1 cellular context compared by ENCODE assay signal in genomic region chr1:40819101-40819500, GRCh38.
TF ChIP-seq lines count a peak whose summit lies in the region.

No MANE protein-coding gene starts in this region.

TF ChIP-seq in WTC11, 78 proteins besides CTCF, POLR2A, EP300 and RAD21 (continued from another document):
- TF ChIP-seq, protein P1, sequence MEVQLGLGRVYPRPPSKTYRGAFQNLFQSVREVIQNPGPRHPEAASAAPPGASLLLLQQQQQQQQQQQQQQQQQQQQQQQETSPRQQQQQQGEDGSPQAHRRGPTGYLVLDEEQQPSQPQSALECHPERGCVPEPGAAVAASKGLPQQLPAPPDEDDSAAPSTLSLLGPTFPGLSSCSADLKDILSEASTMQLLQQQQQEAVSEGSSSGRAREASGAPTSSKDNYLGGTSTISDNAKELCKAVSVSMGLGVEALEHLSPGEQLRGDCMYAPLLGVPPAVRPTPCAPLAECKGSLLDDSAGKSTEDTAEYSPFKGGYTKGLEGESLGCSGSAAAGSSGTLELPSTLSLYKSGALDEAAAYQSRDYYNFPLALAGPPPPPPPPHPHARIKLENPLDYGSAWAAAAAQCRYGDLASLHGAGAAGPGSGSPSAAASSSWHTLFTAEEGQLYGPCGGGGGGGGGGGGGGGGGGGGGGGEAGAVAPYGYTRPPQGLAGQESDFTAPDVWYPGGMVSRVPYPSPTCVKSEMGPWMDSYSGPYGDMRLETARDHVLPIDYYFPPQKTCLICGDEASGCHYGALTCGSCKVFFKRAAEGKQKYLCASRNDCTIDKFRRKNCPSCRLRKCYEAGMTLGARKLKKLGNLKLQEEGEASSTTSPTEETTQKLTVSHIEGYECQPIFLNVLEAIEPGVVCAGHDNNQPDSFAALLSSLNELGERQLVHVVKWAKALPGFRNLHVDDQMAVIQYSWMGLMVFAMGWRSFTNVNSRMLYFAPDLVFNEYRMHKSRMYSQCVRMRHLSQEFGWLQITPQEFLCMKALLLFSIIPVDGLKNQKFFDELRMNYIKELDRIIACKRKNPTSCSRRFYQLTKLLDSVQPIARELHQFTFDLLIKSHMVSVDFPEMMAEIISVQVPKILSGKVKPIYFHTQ (CRISPR knock-in tag; IDR thresholded peaks at IDR 0.05): no peak
- TF ChIP-seq ATF2 (CRISPR knock-in tag; IDR thresholded peaks at IDR 0.05; ENCODE audit: borderline replicate concordance, low read depth) (no peak), ZNF263 (CRISPR knock-in tag; IDR thresholded peaks at IDR 0.05; ENCODE audit: low read depth) (no peak), ZNF671 (CRISPR knock-in tag; IDR thresholded peaks at IDR 0.05) (no peak), NFATC4 (CRISPR knock-in tag; IDR thresholded peaks at IDR 0.05) (no peak), GRHL2 (CRISPR knock-in tag; IDR thresholded peaks at IDR 0.05; ENCODE audit: insufficient replicate concordance, severe bottlenecking) (no peak), ETV6 (CRISPR knock-in tag; IDR thresholded peaks at IDR 0.05) (no peak), ATF1 (CRISPR knock-in tag; IDR thresholded peaks at IDR 0.05) (no peak), ESRRA (CRISPR knock-in tag; IDR thresholded peaks at IDR 0.05; ENCODE audit: borderline replicate concordance) (no peak), FOXP1 (CRISPR knock-in tag; IDR thresholded peaks at IDR 0.05; ENCODE audit: borderline replicate concordance) (no peak)
- TF ChIP-seq, protein P2, sequence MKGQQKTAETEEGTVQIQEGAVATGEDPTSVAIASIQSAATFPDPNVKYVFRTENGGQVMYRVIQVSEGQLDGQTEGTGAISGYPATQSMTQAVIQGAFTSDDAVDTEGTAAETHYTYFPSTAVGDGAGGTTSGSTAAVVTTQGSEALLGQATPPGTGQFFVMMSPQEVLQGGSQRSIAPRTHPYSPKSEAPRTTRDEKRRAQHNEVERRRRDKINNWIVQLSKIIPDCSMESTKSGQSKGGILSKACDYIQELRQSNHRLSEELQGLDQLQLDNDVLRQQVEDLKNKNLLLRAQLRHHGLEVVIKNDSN (CRISPR knock-in tag; IDR thresholded peaks at IDR 0.05): no peak
- TF ChIP-seq, protein P3, sequence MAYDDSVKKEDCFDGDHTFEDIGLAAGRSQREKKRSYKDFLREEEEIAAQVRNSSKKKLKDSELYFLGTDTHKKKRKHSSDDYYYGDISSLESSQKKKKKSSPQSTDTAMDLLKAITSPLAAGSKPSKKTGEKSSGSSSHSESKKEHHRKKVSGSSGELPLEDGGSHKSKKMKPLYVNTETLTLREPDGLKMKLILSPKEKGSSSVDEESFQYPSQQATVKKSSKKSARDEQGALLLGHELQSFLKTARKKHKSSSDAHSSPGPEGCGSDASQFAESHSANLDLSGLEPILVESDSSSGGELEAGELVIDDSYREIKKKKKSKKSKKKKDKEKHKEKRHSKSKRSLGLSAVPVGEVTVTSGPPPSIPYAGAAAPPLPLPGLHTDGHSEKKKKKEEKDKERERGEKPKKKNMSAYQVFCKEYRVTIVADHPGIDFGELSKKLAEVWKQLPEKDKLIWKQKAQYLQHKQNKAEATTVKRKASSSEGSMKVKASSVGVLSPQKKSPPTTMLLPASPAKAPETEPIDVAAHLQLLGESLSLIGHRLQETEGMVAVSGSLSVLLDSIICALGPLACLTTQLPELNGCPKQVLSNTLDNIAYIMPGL (CRISPR knock-in tag; IDR thresholded peaks at IDR 0.05): no peak
- TF ChIP-seq, protein P4, sequence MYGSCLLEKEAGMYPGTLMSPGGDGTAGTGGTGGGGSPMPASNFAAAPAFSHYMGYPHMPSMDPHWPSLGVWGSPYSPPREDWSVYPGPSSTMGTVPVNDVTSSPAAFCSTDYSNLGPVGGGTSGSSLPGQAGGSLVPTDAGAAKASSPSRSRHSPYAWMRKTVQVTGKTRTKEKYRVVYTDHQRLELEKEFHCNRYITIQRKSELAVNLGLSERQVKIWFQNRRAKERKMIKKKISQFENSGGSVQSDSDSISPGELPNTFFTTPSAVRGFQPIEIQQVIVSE (CRISPR knock-in tag; IDR thresholded peaks at IDR 0.05; ENCODE audit: borderline replicate concordance): no peak
